26 cellular contexts compared by ENCODE assay signal in genomic region chr4:132506568-132506967, GRCh38.
A peak's percentile ranks its signal among the peaks of the same experiment; 100 is the strongest.
DNase-seq lines count a peak whose midpoint lies in the region; ATAC-seq, FAIRE-seq and TF ChIP-seq lines count a peak whose summit lies in the region.
"Had no signal": no experiment of that assay in that cellular context is flagged by ENCODE, and none has a peak within 500 bp of the region (broad histone marks: within the 10 kb centered on the region; RNA-seq: fewer than 3 reads in every experiment).

No MANE protein-coding gene starts in this region.

- no peaks in the 10 kb centered on the region; a peak in 1 of 5 replicates for H3K27me3 ChIP-seq in HepG2 (ENCODE audit: control insufficient read depth in 1 of 2, insufficient read depth in 2 of 2, low read length in 2 of 2)
- no peaks in the 10 kb centered on the region for H3K27me3 ChIP-seq in right lobe of liver
- no peaks in the 10 kb centered on the region for H3K27me3 ChIP-seq in IMR-90 (ENCODE audit: control insufficient read depth, insufficient read depth, low read length)
- H3K27me3 ChIP-seq in K562 (ENCODE audit: control insufficient read depth in 2 of 2, insufficient read depth in 2 of 2, low read length in 2 of 2) = no peaks in the 10 kb centered on the region
- no peaks in the 10 kb centered on the region for H3K27me3 ChIP-seq in small intestine (ENCODE audit: control insufficient read depth in 2 of 2, insufficient read depth in 2 of 2, low read length in 2 of 2)
- H3K27me3 ChIP-seq: BE2C, BLaER1 had no signal

- no peak overlapping the region for H4K8ac ChIP-seq in IMR-90 (ENCODE audit: low read depth in 2 of 2, low read length in 2 of 2)

- TF ChIP-seq POLR2A in HepG2 (IDR thresholded peaks at IDR 0.05; ENCODE audit: insufficient read depth in 1 of 2, low read depth in 2 of 2, low read length in 2 of 2) (no peak), right lobe of liver (IDR thresholded peaks at IDR 0.05) (no peak), IMR-90 (IDR thresholded peaks at IDR 0.05; ENCODE audit: low read depth, low read length) (no peak), K562 (conservative IDR thresholded peaks at IDR 0.05) (no peak)

- H3K9ac ChIP-seq in HepG2 (ENCODE audit: insufficient read depth, low read depth, low read length) = no peak overlapping the region
- H3K9ac ChIP-seq in IMR-90 (ENCODE audit: low read depth, low read length) = no peak overlapping the region
- no peak overlapping the region for H3K9ac ChIP-seq in K562 (ENCODE audit: insufficient read depth in 1 of 2, low read depth in 2 of 2, low read length in 2 of 2)
- H3K9ac ChIP-seq: BLaER1 had no signal

- H4K20me1 ChIP-seq in HepG2 (ENCODE audit: insufficient read depth, low read length) = no peaks in the 10 kb centered on the region
- H4K20me1 ChIP-seq in IMR-90 (ENCODE audit: insufficient read depth, low read length) = no peaks in the 10 kb centered on the region
- H4K20me1 ChIP-seq in K562 (replicated peaks; ENCODE audit: control insufficient read depth, insufficient read depth, low read length) = no peaks in the 10 kb centered on the region
- H4K20me1 ChIP-seq: BLaER1 had no signal

- no peaks in the 10 kb centered on the region for H3K79me2 ChIP-seq in HepG2 (ENCODE audit: insufficient read depth, low read length)
- H3K79me2 ChIP-seq in K562 (ENCODE audit: control insufficient read depth, insufficient read depth, low read length) = no peaks in the 10 kb centered on the region

- no peak overlapping the region for H4K91ac ChIP-seq in IMR-90 (ENCODE audit: insufficient read depth, low read depth, low read length)

- H3K9me1 ChIP-seq in IMR-90 (ENCODE audit: insufficient read depth, low read length) (no peaks in the 10 kb centered on the region), K562 (ENCODE audit: control insufficient read depth, insufficient read depth, low read length) (no peaks in the 10 kb centered on the region)

- TF ChIP-seq CTCF in HepG2 (CRISPR knock-in tag; IDR thresholded peaks at IDR 0.05) (no peak), right lobe of liver (IDR thresholded peaks at IDR 0.05) (no peak), IMR-90 (conservative IDR thresholded peaks at IDR 0.05; ENCODE audit: low read depth, low read length) (no peak), K562 (IDR thresholded peaks at IDR 0.05 in 2 of 3, conservative IDR thresholded peaks at IDR 0.05 in 1 of 3; ENCODE audit: insufficient read depth in 2 of 3, low read depth in 1 of 3, low read length in 3 of 3) (no peak), coronary artery (IDR thresholded peaks at IDR 0.05) (no peak)

- no peaks in the 10 kb centered on the region for H3K36me3 ChIP-seq in HepG2 (replicated peaks in 1 of 2; ENCODE audit: control insufficient read depth in 1 of 2, insufficient read depth in 2 of 2, low read length in 2 of 2)
- H3K36me3 ChIP-seq in right lobe of liver = no peaks in the 10 kb centered on the region
- H3K36me3 ChIP-seq in IMR-90 (ENCODE audit: control insufficient read depth, insufficient read depth, low read length) = no peaks in the 10 kb centered on the region
- no peaks in the 10 kb centered on the region for H3K36me3 ChIP-seq in K562 (ENCODE audit: control insufficient read depth, insufficient read depth, low read length)
- H3K36me3 ChIP-seq in small intestine (ENCODE audit: control insufficient read depth in 2 of 2, insufficient read depth in 2 of 2, low read length in 2 of 2) = no peaks in the 10 kb centered on the region
- H3K36me3 ChIP-seq: BE2C, BLaER1 had no signal

- H4K5ac ChIP-seq in IMR-90 (ENCODE audit: low read depth, low read length) = no peak overlapping the region

- H2AK9ac ChIP-seq in IMR-90 (replicated peaks; ENCODE audit: low read depth, low read length, poor library complexity) = no peak overlapping the region

- H3K4me3 ChIP-seq in HepG2 (replicated peaks in 1 of 3; ENCODE audit: insufficient read depth in 1 of 3, low read depth in 2 of 3, low read length in 3 of 3) (no peak overlapping the region), right lobe of liver (no peak overlapping the region), IMR-90 (ENCODE audit: insufficient read depth, low read depth, low read length) (no peak overlapping the region), K562 (no peak overlapping the region), small intestine (ENCODE audit: low read depth in 1 of 2, low read length in 2 of 2) (no peak overlapping the region), coronary artery (no peak overlapping the region)
- H3K4me3 ChIP-seq: BLaER1 had no signal

- dilution Hi-C loops in IMR-90 (cut with HindIII; ENCODE audit: low sequenced_read_pairs, unreplicated experiment) = no loop called here

- H2BK15ac ChIP-seq in IMR-90 (ENCODE audit: low read depth, low read length) = no peak overlapping the region

- 9% methylated on average over 2 of the region's 2 CpGs for WGBS in HepG2 (ENCODE audit: low lambda C conversion rate)
- 63% methylated on average over 2 of the region's 2 CpGs for WGBS in right lobe of liver (ENCODE audit: insufficient coverage, low coverage, low lambda C conversion rate, missing lambda C conversion rate)
- no CpG with 5 or more reads among the region's 2 CpGs for WGBS in IMR-90 (ENCODE audit: extremely low coverage in 2 of 2, insufficient read length in 1 of 2), 2 experiments
- 2% methylated on average over 2 of the region's 2 CpGs for WGBS in K562 (ENCODE audit: insufficient coverage, low coverage, missing lambda C conversion rate)
- WGBS in small intestine, 3 donors = 88 to 89% (median 88%) methylated on average over 2 of the region's 2 CpGs

- DNase-seq in HepG2 (ENCODE audit: low spot score) (no peak), right lobe of liver (no peak), IMR-90 (no peak), K562 (ENCODE audit: extremely low read depth in 1 of 4, low spot score in 3 of 4) (no peak), small intestine (no peak), HK-2 (ENCODE audit: unreplicated experiment) (no peak), coronary artery (ENCODE audit: low spot score) (no peak)
- DNase-seq: ACHN; BE2C; C1 segment of cervical spinal cord; CD4-positive, alpha-beta memory T cell; CD4-positive, CD25-positive, alpha-beta regulatory T cell; CD8-positive, alpha-beta memory T cell; COR-L47; DMS 273 treated with DMSO at 0.1 percent for 48 hours; DMS153; DMS53; DMS79; DND-41; EL; GF-D8 had no signal

- no TSS peak for BruUV-seq in HepG2 (replicated peaks; lab: Mats Ljungman, UMichigan)
- no TSS peak for BruUV-seq in IMR-90 (replicated peaks; lab: Mats Ljungman, UMichigan)
- no TSS peak for BruUV-seq in K562 (replicated peaks; lab: Mats Ljungman, UMichigan)

- H2AFZ ChIP-seq in HepG2 (ENCODE audit: low read length) = no peak overlapping the region
- H2AFZ ChIP-seq in IMR-90 (replicated peaks; ENCODE audit: low read length, poor library complexity) = no peak overlapping the region
- no peak overlapping the region for H2AFZ ChIP-seq in K562 (ENCODE audit: low read depth, low read length)

- H3K4me1 ChIP-seq in HepG2 (ENCODE audit: insufficient read depth, low read length) = no peaks in the 10 kb centered on the region
- no peaks in the 10 kb centered on the region for H3K4me1 ChIP-seq in right lobe of liver
- no peaks in the 10 kb centered on the region for H3K4me1 ChIP-seq in IMR-90 (ENCODE audit: control insufficient read depth, insufficient read depth, low read length)
- no peaks in the 10 kb centered on the region for H3K4me1 ChIP-seq in K562 (replicated peaks in 1 of 2; ENCODE audit: control insufficient read depth in 2 of 2, insufficient read depth in 2 of 2, low read length in 2 of 2)
- no peaks in the 10 kb centered on the region for H3K4me1 ChIP-seq in small intestine (ENCODE audit: control insufficient read depth in 2 of 2, insufficient read depth in 1 of 2, low read depth in 1 of 2, low read length in 1 of 2)
- H3K4me1 ChIP-seq: BE2C, BLaER1 had no signal

- H3K14ac ChIP-seq in IMR-90 (replicated peaks; ENCODE audit: low read depth, low read length) = no peak overlapping the region

- ATAC-seq in HepG2 (no peak), right lobe of liver (no peak), IMR-90 (ENCODE audit: low read depth) (no peak), K562 (no peak), HG03469 (IDR thresholded peaks at IDR 0.05; ENCODE audit: unreplicated experiment) (no peak)

- no peak overlapping the region for H2AK5ac ChIP-seq in IMR-90 (ENCODE audit: low read depth, low read length)

- H2BK20ac ChIP-seq in IMR-90 (ENCODE audit: low read depth, low read length) = no peak overlapping the region

- H3K9me3 ChIP-seq in HepG2 (ENCODE audit: low read length) (no peaks in the 10 kb centered on the region), right lobe of liver (no peaks in the 10 kb centered on the region), IMR-90 (ENCODE audit: control insufficient read depth, insufficient read depth, low read length) (no peaks in the 10 kb centered on the region), K562 (replicated peaks; ENCODE audit: control insufficient read depth, insufficient read depth, low read depth, low read length) (no peaks in the 10 kb centered on the region), small intestine (ENCODE audit: control insufficient read depth, low read depth) (no peaks in the 10 kb centered on the region)
- H3K9me3 ChIP-seq: BE2C, BLaER1 had no signal

- no peak overlapping the region for H3K56ac ChIP-seq in IMR-90 (ENCODE audit: extremely low read depth, insufficient read depth, low read length)

- TF ChIP-seq EP300 in HepG2 (IDR thresholded peaks at IDR 0.05; ENCODE audit: low read depth in 2 of 2, low read length in 2 of 2) (no peak), HepG2 (CRISPR knock-in tag; IDR thresholded peaks at IDR 0.05; ENCODE audit: borderline replicate concordance) (no peak), K562 (IDR thresholded peaks at IDR 0.05; ENCODE audit: low read length) (no peak)

- POLR2A ChIA-PET in HepG2 (lab: Yijun Ruan, JAX) (no interaction called here), IMR-90 (lab: Charles Lee; ENCODE audit: unreplicated experiment) (no interaction called here), K562 (lab: Yijun Ruan, JAX) (no interaction called here)

- H3K4me2 ChIP-seq in HepG2 (ENCODE audit: low read depth, low read length) (no peak overlapping the region), IMR-90 (ENCODE audit: low read depth, low read length) (no peak overlapping the region), K562 (ENCODE audit: insufficient read depth, low read length) (no peak overlapping the region)
- H3K4me2 ChIP-seq: BLaER1 had no signal

- in situ Hi-C loops in HepG2 (cut with HindIII; ENCODE audit: extremely low pct_ligation_motif_present, low pct_unique_long_range_greater_than_20kb) (no loop called here), IMR-90 (cut with MboI; ENCODE audit: low sequenced_read_pairs) (no loop called here), K562 (cut with MboI) (no loop called here)

- H3K23ac ChIP-seq in IMR-90 (ENCODE audit: low read depth, low read length) = no peak overlapping the region

- no peak overlapping the region for H3K18ac ChIP-seq in IMR-90 (ENCODE audit: low read depth, low read length)

- FAIRE-seq in HepG2 (lab: Jason Lieb, UNC) (no peak), K562 (lab: Jason Lieb, UNC) (no peak), small intestine (lab: Jason Lieb, UNC) (peak; percentile 93)
- FAIRE-seq: GM12891, GM19239 had no signal

- TF ChIP-seq RAD21 in HepG2 (CRISPR knock-in tag; IDR thresholded peaks at IDR 0.05) (no peak), IMR-90 (IDR thresholded peaks at IDR 0.05; ENCODE audit: low read length) (no peak), K562 (CRISPR knock-in tag; conservative IDR thresholded peaks at IDR 0.05 in 1 of 2, IDR thresholded peaks at IDR 0.05 in 1 of 2) (no peak)

- H3K27ac ChIP-seq in HepG2 (ENCODE audit: extremely low read length, insufficient read depth, low read length) = no peak overlapping the region
- H3K27ac ChIP-seq in right lobe of liver = no peak overlapping the region
- no peak overlapping the region for H3K27ac ChIP-seq in IMR-90 (ENCODE audit: insufficient read depth, low read length)
- no peak overlapping the region for H3K27ac ChIP-seq in K562 (ENCODE audit: extremely low read depth, low read depth, low read length)
- H3K27ac ChIP-seq in small intestine (ENCODE audit: low read depth in 1 of 2, low read length in 1 of 2) = no peak overlapping the region
- no peak overlapping the region for H3K27ac ChIP-seq in coronary artery
- H3K27ac ChIP-seq: 22Rv1, BLaER1 had no signal

- H3K4ac ChIP-seq in IMR-90 (ENCODE audit: low read depth, low read length) = no peak overlapping the region

- H2BK120ac ChIP-seq in IMR-90 (ENCODE audit: low read depth, low read length) = no peak overlapping the region

- CTCF ChIA-PET in HepG2 (lab: Yijun Ruan, JAX; ENCODE audit: low intra/inter-chr PET ratio, low total read pairs) = no interaction called here
- CTCF ChIA-PET in IMR-90 (lab: Yijun Ruan, JAX) = no interaction called here
- CTCF ChIA-PET in K562 (lab: Yijun Ruan, JAX; ENCODE audit: low intra/inter-chr PET ratio) = no interaction called here

- no peaks in the 10 kb centered on the region for H3K79me1 ChIP-seq in IMR-90 (ENCODE audit: low read depth in 1 of 2, low read length in 2 of 2)

- no peak overlapping the region for H2BK5ac ChIP-seq in IMR-90 (ENCODE audit: low read depth, low read length, poor library complexity, severe bottlenecking)

- intact Hi-C loops in HepG2 (cut with micrococcal nuclease; ENCODE audit: unreplicated experiment) (no loop called here), right lobe of liver (cut with DNase I) (no loop called here), IMR-90 (cut with micrococcal nuclease) (no loop called here), K562 (cut with micrococcal nuclease) (no loop called here)

Comparison
In these comparisons a context has a peak if more than half of its experiments do, and no peak if none do; other contexts are left out.
1. Of the 241 proteins assayed by ChIP-seq in both HepG2 and K562: peak only in HepG2: MAFF; only in K562: none; in both: MAFK; in neither: 239.